Comparison of ENCODE assay signal across 20 cellular contexts in genomic region chr9:134454386-134454978, GRCh38.
DNase-seq lines count a peak whose midpoint lies in the region; ATAC-seq and TF ChIP-seq lines count a peak whose summit lies in the region.
"Had no signal": no experiment of that assay in that cellular context is flagged by ENCODE, and none has a peak within 500 bp of the region (broad histone marks: within the 10 kb centered on the region; RNA-seq: fewer than 3 reads in every experiment).

No MANE protein-coding gene starts in this region.

- no peaks in the 10 kb centered on the region for H3K36me3 ChIP-seq in Caco-2 (ENCODE audit: control insufficient read depth, insufficient read depth, low read length)
- H3K36me3 ChIP-seq: BE2C, WERI-Rb-1 had no signal

- H3K4me3 ChIP-seq in AG04450 (ENCODE audit: low read depth, low read length) (no peak overlapping the region), Caco-2 (ENCODE audit: low read depth, low read length) (no peak overlapping the region), coronary artery (no peak overlapping the region)

- DNase-seq in AG04450 (ENCODE audit: low read depth, low spot score) = no peak
- DNase-seq in Caco-2 = no peak
- DNase-seq in coronary artery (ENCODE audit: low spot score) = no peak
- DNase-seq in osteocyte (ENCODE audit: extremely low spot score, unreplicated experiment) = no peak
- no peak for DNase-seq in NK-92 (lab: John Stamatoyannopoulos, UW; ENCODE audit: unreplicated experiment)
- DNase-seq in activated CD4-positive, alpha-beta T cell treated with anti-CD3 and anti-CD28 coated beads, Interleukin-2, amount 10 ng/mL, durations not matched to agents 24 days and 14 days = no peak
- DNase-seq: activated naive CD8-positive, alpha-beta T cell treated with anti-CD3 and anti-CD28 coated beads, Interleukin-2, amount 50 U/mL, for 24 hours; BE2C; DMS153; endodermal cell; foreskin fibroblast; NCI-H2029; NCI-H446; retina; RPMI8226; WERI-Rb-1 had no signal

- H3K9me3 Mint-ChIP-seq in Caco-2 (ENCODE audit: unreplicated experiment) (peaks cover 10% of the 10 kb centered on the region), osteocyte (ENCODE audit: unreplicated experiment) (no peaks in the 10 kb centered on the region)
- no peaks in the 10 kb centered on the region for H3K9me3 Mint-ChIP-seq in activated CD4-positive, alpha-beta T cell treated with anti-CD3 and anti-CD28 coated beads, Interleukin-2, amount 10 ng/mL, durations not matched to agents 24 days and 14 days
- H3K9me3 Mint-ChIP-seq: activated naive CD8-positive, alpha-beta T cell treated with anti-CD3 and anti-CD28 coated beads, Interleukin-2, amount 50 U/mL, for 24 hours had no signal

- CTCF ChIA-PET in AG04450 (lab: Charles Lee) (interaction anchor here (0.6 to 1.8 kb wide), 2 partner anchors 207 to 238 kb away, joined by 3 to 6 read pairs; no protein-coding TSS in a partner anchor), Caco-2 (lab: Charles Lee) (no interaction called here)

- H3K27ac ChIP-seq in AG04450 (ENCODE audit: low read depth, low read length) (peak overlapping the region; percentile 11), coronary artery (peak overlapping the region; percentile 79 to 91)
- H3K27ac ChIP-seq: WERI-Rb-1 had no signal

- H3K27me3 ChIP-seq in AG04450 (ENCODE audit: control insufficient read depth, insufficient read depth, low read length) = no peaks in the 10 kb centered on the region
- H3K27me3 ChIP-seq in Caco-2 (replicated peaks; ENCODE audit: control insufficient read depth, insufficient read depth, low read length) = no peaks in the 10 kb centered on the region
- H3K27me3 ChIP-seq: BE2C had no signal

- H3K27ac Mint-ChIP-seq in Caco-2 (ENCODE audit: unreplicated experiment) (peak overlapping the region; percentile 86), osteocyte (ENCODE audit: unreplicated experiment) (peak overlapping the region; percentile 34)
- H3K27ac Mint-ChIP-seq in activated CD4-positive, alpha-beta T cell treated with anti-CD3 and anti-CD28 coated beads, Interleukin-2, amount 10 ng/mL, durations not matched to agents 24 days and 14 days = no peak overlapping the region
- H3K27ac Mint-ChIP-seq: activated T-helper 1 cell treated with anti-CD3 and anti-CD28 coated beads, Interleukin-12 subunit alpha, Interleukin-12 subunit beta, Interleukin-2, Interleukin-4 antibody, amounts not matched to agents 30 ng/mL and 10 ng/mL and 1 ng/mL, durations not matched to agents 14 hours and 24 hours and 36 hours; endodermal cell had no signal

- no peak for ATAC-seq in GM18502 (IDR thresholded peaks at IDR 0.05; ENCODE audit: poor library complexity, unreplicated experiment)
- ATAC-seq in GM21390 (IDR thresholded peaks at IDR 0.05; ENCODE audit: unreplicated experiment) = no peak
- ATAC-seq: activated naive CD8-positive, alpha-beta T cell treated with anti-CD3 and anti-CD28 coated beads, Interleukin-2, amount 50 U/mL, for 24 hours; HepG2 had no signal

- no TSS peak for BruUV-seq in Caco-2 (replicated peaks; lab: Mats Ljungman, UMichigan)

- peaks cover 24% of the 10 kb centered on the region for H3K4me1 ChIP-seq in Caco-2

- intact Hi-C loops in Caco-2 (cut with micrococcal nuclease; ENCODE audit: unreplicated experiment) = no loop called here
- intact Hi-C loops in activated CD4-positive, alpha-beta T cell treated with anti-CD3 and anti-CD28 coated beads, Interleukin-2, amount 10 ng/mL, durations not matched to agents 24 days and 14 days (cut with micrococcal nuclease) = no loop called here

- H3K4me3 Mint-ChIP-seq in Caco-2 (ENCODE audit: unreplicated experiment) (no peak overlapping the region), osteocyte (ENCODE audit: unreplicated experiment) (no peak overlapping the region)
- H3K4me3 Mint-ChIP-seq in activated CD4-positive, alpha-beta T cell treated with anti-CD3 and anti-CD28 coated beads, Interleukin-2, amount 10 ng/mL, durations not matched to agents 24 days and 14 days = no peak overlapping the region
- H3K4me3 Mint-ChIP-seq: activated naive CD8-positive, alpha-beta T cell treated with anti-CD3 and anti-CD28 coated beads, Interleukin-2, amount 50 U/mL, for 24 hours; activated T-helper 1 cell treated with anti-CD3 and anti-CD28 coated beads, Interleukin-12 subunit alpha, Interleukin-12 subunit beta, Interleukin-2, Interleukin-4 antibody, amounts not matched to agents 30 ng/mL and 10 ng/mL and 1 ng/mL, durations not matched to agents 14 hours and 24 hours and 36 hours; endodermal cell had no signal

- peaks cover 3% of the 10 kb centered on the region; the same call in 1 of the 2 replicates for H3K9me3 ChIP-seq in AG04450 (ENCODE audit: control insufficient read depth, insufficient read depth, low read length)
- H3K9me3 ChIP-seq in Caco-2 = no peaks in the 10 kb centered on the region
- H3K9me3 ChIP-seq: BE2C had no signal

- POLR2A ChIA-PET in AG04450 (lab: Yijun Ruan, JAX) (interaction anchor here (0.6 kb wide), 1 partner anchor 200 kb away, joined by 3 read pairs; no protein-coding TSS in a partner anchor), Caco-2 (lab: Charles Lee) (interaction anchor here (0.6 kb wide), 1 partner anchor 57 kb away, joined by 15 read pairs; no protein-coding TSS in a partner anchor)

- no peak for TF ChIP-seq CTCF in AG04450 (IDR thresholded peaks at IDR 0.05; ENCODE audit: low read depth, low read length)
- TF ChIP-seq CTCF in Caco-2 (IDR thresholded peaks at IDR 0.05; ENCODE audit: insufficient read depth in 1 of 2, low read depth in 1 of 2, low read length in 1 of 2, severe bottlenecking in 1 of 2, unreplicated experiment in 1 of 2) = no peak
- TF ChIP-seq CTCF in coronary artery (IDR thresholded peaks at IDR 0.05) = no peak
- no peak for TF ChIP-seq CTCF in osteocyte (IDR thresholded peaks at IDR 0.05)

- peaks cover 10% of the 10 kb centered on the region for H3K36me3 Mint-ChIP-seq in Caco-2 (ENCODE audit: insufficient read depth, unreplicated experiment)
- no peaks in the 10 kb centered on the region for H3K36me3 Mint-ChIP-seq in osteocyte (ENCODE audit: unreplicated experiment)
- no peaks in the 10 kb centered on the region for H3K36me3 Mint-ChIP-seq in activated CD4-positive, alpha-beta T cell treated with anti-CD3 and anti-CD28 coated beads, Interleukin-2, amount 10 ng/mL, durations not matched to agents 24 days and 14 days (ENCODE audit: low read depth)

- H3K4me1 Mint-ChIP-seq in Caco-2 (ENCODE audit: low read depth, unreplicated experiment) = peaks cover 10% of the 10 kb centered on the region
- peaks cover 56% of the 10 kb centered on the region for H3K4me1 Mint-ChIP-seq in osteocyte (ENCODE audit: unreplicated experiment)
- peaks cover 6% of the 10 kb centered on the region for H3K4me1 Mint-ChIP-seq in activated CD4-positive, alpha-beta T cell treated with anti-CD3 and anti-CD28 coated beads, Interleukin-2, amount 10 ng/mL, durations not matched to agents 24 days and 14 days
- H3K4me1 Mint-ChIP-seq: endodermal cell had no signal

- H3K27me3 Mint-ChIP-seq in Caco-2 (ENCODE audit: insufficient read depth, unreplicated experiment) = peaks cover 6% of the 10 kb centered on the region
- H3K27me3 Mint-ChIP-seq in osteocyte (ENCODE audit: unreplicated experiment) = no peaks in the 10 kb centered on the region
- no peaks in the 10 kb centered on the region for H3K27me3 Mint-ChIP-seq in activated CD4-positive, alpha-beta T cell treated with anti-CD3 and anti-CD28 coated beads, Interleukin-2, amount 10 ng/mL, durations not matched to agents 24 days and 14 days
- H3K27me3 Mint-ChIP-seq: activated naive CD8-positive, alpha-beta T cell treated with anti-CD3 and anti-CD28 coated beads, Interleukin-2, amount 50 U/mL, for 24 hours had no signal
